ENCODE assay signal across 1 cellular context in genomic region chr22:23764931-23765881, GRCh38.
TF ChIP-seq lines count a peak whose summit lies in the region.

No MANE protein-coding gene starts in this region.

TF ChIP-seq in H1, 55 proteins besides CTCF, POLR2A, EP300 and RAD21:
- TF ChIP-seq HDAC2 (IDR thresholded peaks at IDR 0.05; ENCODE audit: borderline replicate concordance in 1 of 2, low read depth in 2 of 2, low read length in 2 of 2) (no peak), CEBPB (IDR thresholded peaks at IDR 0.05; ENCODE audit: low read depth, low read length) (peak; percentile 21; the same call in 1 of the 2 replicates)
